23 cellular contexts compared by ENCODE assay signal in genomic region chrX:154381271-154381670, GRCh38. TPM values are rescaled to one million over a fixed set of nuclear protein-coding genes. Genes with fewer than 3 reads are reported as not detected.
DNase-seq lines count a peak whose midpoint lies in the region; ATAC-seq and TF ChIP-seq lines count a peak whose summit lies in the region.
"Had no signal": no experiment of that assay in that cellular context is flagged by ENCODE, and none has a peak within 500 bp of the region (broad histone marks: within the 10 kb centered on the region; RNA-seq: fewer than 3 reads in every experiment).

No MANE protein-coding gene starts in this region.

- H3K9me3 Mint-ChIP-seq in Caco-2 (ENCODE audit: unreplicated experiment) = no peaks in the 10 kb centered on the region
- H3K9me3 Mint-ChIP-seq in effector memory CD8-positive, alpha-beta T cell = no peaks in the 10 kb centered on the region
- H3K9me3 Mint-ChIP-seq in nephron = peaks cover 7% of the 10 kb centered on the region
- H3K9me3 Mint-ChIP-seq: activated naive CD4-positive, alpha-beta T cell treated with anti-CD3 and anti-CD28 coated beads, Interleukin-2, amount 50 U/mL, for 24 hours; activated T-cell treated with anti-CD3 and anti-CD28 coated beads, Interleukin-2, amount 50 U/mL, for 4 hours; HFFc6; mesothelial cell of epicardium; T-cell had no signal

- H3K14ac ChIP-seq in IMR-90 (replicated peaks; ENCODE audit: low read depth, low read length) = no peak overlapping the region

- 0 out of 2 replicates have a peak, but pooled peaks cover 4% of the 10 kb centered on the region for H3K9me1 ChIP-seq in IMR-90 (ENCODE audit: insufficient read depth, low read length)

- CTCF ChIA-PET in Caco-2 (lab: Charles Lee) = no interaction called here
- CTCF ChIA-PET in IMR-90 (lab: Yijun Ruan, JAX) = no interaction called here
- CTCF ChIA-PET in HEK293T (lab: Yijun Ruan, JAX) = interaction anchor here (1.1 to 1.2 kb wide), 2 partner anchors 8 kb away, joined by 3 to 4 read pairs; no protein-coding TSS in a partner anchor

- H3K4ac ChIP-seq in IMR-90 (ENCODE audit: low read depth, low read length) = no peak overlapping the region

- H3K27me3 ChIP-seq in Caco-2 (replicated peaks; ENCODE audit: control insufficient read depth, insufficient read depth, low read length) (no peaks in the 10 kb centered on the region), IMR-90 (ENCODE audit: control insufficient read depth, insufficient read depth, low read length) (no peaks in the 10 kb centered on the region), MM.1S (replicated peaks; ENCODE audit: insufficient read depth, low read length) (no peaks in the 10 kb centered on the region)
- H3K27me3 ChIP-seq: testis had no signal

- no TSS peak for BruUV-seq in Caco-2 (replicated peaks; lab: Mats Ljungman, UMichigan)
- BruUV-seq in IMR-90 (replicated peaks; lab: Mats Ljungman, UMichigan) = no TSS peak

- no peak overlapping the region for H3K4me3 ChIP-seq in Caco-2 (ENCODE audit: low read depth, low read length)
- H3K4me3 ChIP-seq in IMR-90 (ENCODE audit: insufficient read depth, low read depth, low read length) = no peak overlapping the region
- no peak overlapping the region for H3K4me3 ChIP-seq in MM.1S (ENCODE audit: low read length)
- H3K4me3 ChIP-seq: testis had no signal

- no peaks in the 10 kb centered on the region for H3K27me3 Mint-ChIP-seq in Caco-2 (ENCODE audit: insufficient read depth, unreplicated experiment)
- no peaks in the 10 kb centered on the region for H3K27me3 Mint-ChIP-seq in effector memory CD8-positive, alpha-beta T cell
- H3K27me3 Mint-ChIP-seq in nephron (ENCODE audit: low read depth) = no peaks in the 10 kb centered on the region
- H3K27me3 Mint-ChIP-seq: activated naive CD4-positive, alpha-beta T cell treated with anti-CD3 and anti-CD28 coated beads, Interleukin-2, amount 50 U/mL, for 24 hours; progenitor cell of endocrine pancreas; T-cell had no signal

- H3K4me1 ChIP-seq in Caco-2 (no peaks in the 10 kb centered on the region), IMR-90 (ENCODE audit: control insufficient read depth, insufficient read depth, low read length) (peaks cover 10% of the 10 kb centered on the region; the same call in 1 of the 2 replicates), MM.1S (ENCODE audit: low read length) (no peaks in the 10 kb centered on the region)

- peaks cover 57% of the 10 kb centered on the region for H3K36me3 Mint-ChIP-seq in Caco-2 (ENCODE audit: insufficient read depth, unreplicated experiment)
- peaks cover 47% of the 10 kb centered on the region for H3K36me3 Mint-ChIP-seq in effector memory CD8-positive, alpha-beta T cell (ENCODE audit: insufficient read depth)
- H3K36me3 Mint-ChIP-seq in nephron (ENCODE audit: low read depth) = peaks cover 5% of the 10 kb centered on the region
- H3K36me3 Mint-ChIP-seq: T-cell had no signal

- TF ChIP-seq CTCF in Caco-2 (IDR thresholded peaks at IDR 0.05; ENCODE audit: insufficient read depth in 1 of 2, low read depth in 1 of 2, low read length in 1 of 2, severe bottlenecking in 1 of 2, unreplicated experiment in 1 of 2) (no peak), IMR-90 (conservative IDR thresholded peaks at IDR 0.05; ENCODE audit: low read depth, low read length) (no peak), nephron (IDR thresholded peaks at IDR 0.05; ENCODE audit: unreplicated experiment in 3 of 3) (no peak), GM13977 (IDR thresholded peaks at IDR 0.05; ENCODE audit: extremely low read depth, insufficient read depth, missing control alignments) (no peak), MM.1S (IDR thresholded peaks at IDR 0.05; ENCODE audit: low read length) (no peak)

- dilution Hi-C loops in IMR-90 (cut with HindIII; ENCODE audit: low sequenced_read_pairs, unreplicated experiment) = no loop called here

- no peak overlapping the region for H2BK120ac ChIP-seq in IMR-90 (ENCODE audit: low read depth, low read length)

- no peak overlapping the region for H3K23ac ChIP-seq in IMR-90 (ENCODE audit: low read depth, low read length)

- H3K27ac ChIP-seq in IMR-90 (ENCODE audit: insufficient read depth, low read length) = no peak overlapping the region
- H3K27ac ChIP-seq in MM.1S (ENCODE audit: low read length) = no peak overlapping the region

- no peak overlapping the region for H4K5ac ChIP-seq in IMR-90 (ENCODE audit: low read depth, low read length)

- peaks cover 17% of the 10 kb centered on the region for H4K20me1 ChIP-seq in IMR-90 (ENCODE audit: insufficient read depth, low read length)
- H4K20me1 ChIP-seq in MM.1S (ENCODE audit: insufficient read depth, low read length) = no peaks in the 10 kb centered on the region

- H4K8ac ChIP-seq in IMR-90 (ENCODE audit: low read depth in 2 of 2, low read length in 2 of 2) = no peak overlapping the region

- H3K9ac ChIP-seq in IMR-90 (ENCODE audit: low read depth, low read length) = no peak overlapping the region
- no peak overlapping the region for H3K9ac ChIP-seq in MM.1S (ENCODE audit: low read length)

- H2BK15ac ChIP-seq in IMR-90 (ENCODE audit: low read depth, low read length) = no peak overlapping the region

- H3K9me3 ChIP-seq in Caco-2 = no peaks in the 10 kb centered on the region
- no peaks in the 10 kb centered on the region for H3K9me3 ChIP-seq in IMR-90 (ENCODE audit: control insufficient read depth, insufficient read depth, low read length)
- H3K9me3 ChIP-seq in MM.1S (replicated peaks; ENCODE audit: insufficient read depth, low read length) = no peaks in the 10 kb centered on the region
- H3K9me3 ChIP-seq: testis had no signal

- no peak for DNase-seq in Caco-2
- DNase-seq in IMR-90 = no peak
- DNase-seq in effector memory CD8-positive, alpha-beta T cell = no peak
- no peak for DNase-seq in HEK293T (ENCODE audit: extremely low spot score)
- DNase-seq in GM13977 (ENCODE audit: low spot score) = no peak
- DNase-seq in MM.1S = no peak
- DNase-seq in amniotic stem cell (lab: John Stamatoyannopoulos, UW) = no peak
- DNase-seq: activated CD4-positive, alpha-beta T cell treated with anti-CD3 and anti-CD28 coated beads for 1 hour; activated CD8-positive, alpha-beta memory T cell treated with anti-CD3 and anti-CD28 coated beads for 24 hours; activated T-cell treated with anti-CD3 and anti-CD28 coated beads, Interleukin-2, amount 50 U/mL, for 4 hours; effector CD8-positive, alpha-beta T cell; HFFc6; left colon; NCI-H1092; NCI-H2029; nephron progenitor cell; SIG-M5; T-cell; testis had no signal

- TF ChIP-seq POLR2A in IMR-90 (IDR thresholded peaks at IDR 0.05; ENCODE audit: low read depth, low read length) = no peak

- intact Hi-C loops in Caco-2 (cut with micrococcal nuclease; ENCODE audit: unreplicated experiment) = no loop called here
- intact Hi-C loops in IMR-90 (cut with micrococcal nuclease) = no loop called here

- 70% methylated on average over 2 of the region's 6 CpGs; no CpG with 5 or more reads in 1 of the 2 experiments for WGBS in IMR-90 (ENCODE audit: extremely low coverage in 2 of 2, insufficient read length in 1 of 2), 2 experiments

- peaks cover 2% of the 10 kb centered on the region; the same call in 1 of the 2 replicates for H3K36me3 ChIP-seq in Caco-2 (ENCODE audit: control insufficient read depth, insufficient read depth, low read length)
- peaks cover 11% of the 10 kb centered on the region; the same call in 1 of the 2 replicates for H3K36me3 ChIP-seq in IMR-90 (ENCODE audit: control insufficient read depth, insufficient read depth, low read length)
- H3K36me3 ChIP-seq in MM.1S (replicated peaks; ENCODE audit: insufficient read depth, low read length) = no peaks in the 10 kb centered on the region

- peaks cover 4% of the 10 kb centered on the region; the same call in 1 of the 2 replicates for H3F3A ChIP-seq in MM.1S (ENCODE audit: insufficient read depth, low read length)

- H2AFZ ChIP-seq in IMR-90 (replicated peaks; ENCODE audit: low read length, poor library complexity) (no peak overlapping the region), MM.1S (ENCODE audit: low read length) (no peak overlapping the region)

- H2AK5ac ChIP-seq in IMR-90 (ENCODE audit: low read depth, low read length) = no peak overlapping the region

- H3K4me2 ChIP-seq in IMR-90 (ENCODE audit: low read depth, low read length) = no peak overlapping the region
- no peak overlapping the region for H3K4me2 ChIP-seq in MM.1S (ENCODE audit: low read depth, low read length)

- peak overlapping the region; percentile 80 for H3K4me3 Mint-ChIP-seq in Caco-2 (ENCODE audit: unreplicated experiment)
- peak overlapping the region in 1 of 2 donors; percentile 79 for H3K4me3 Mint-ChIP-seq in effector memory CD8-positive, alpha-beta T cell
- peak overlapping the region; percentile 6 to 54 (median 43) for H3K4me3 Mint-ChIP-seq in nephron

- in situ Hi-C loops in IMR-90 (cut with MboI; ENCODE audit: low sequenced_read_pairs) = no loop called here
- in situ Hi-C loops in GM13977 (cut with MboI; ENCODE audit: low pct_unique_long_range_greater_than_20kb, low sequenced_read_pairs, unreplicated experiment) = no loop called here

- no peak overlapping the region for H2BK20ac ChIP-seq in IMR-90 (ENCODE audit: low read depth, low read length)

- H3K18ac ChIP-seq in IMR-90 (ENCODE audit: low read depth, low read length) = no peak overlapping the region

- POLR2A ChIA-PET in Caco-2 (lab: Charles Lee) (interaction anchor here (1.2 kb wide), 1 partner anchor 8 kb away, joined by 4 read pairs; no protein-coding TSS in a partner anchor), IMR-90 (lab: Charles Lee; ENCODE audit: unreplicated experiment) (interaction anchor here (1.3 kb wide), 1 partner anchor 8 kb away, joined by 4 read pairs; no protein-coding TSS in a partner anchor), HEK293T (lab: Yijun Ruan, JAX) (interaction anchor here (0.7 kb wide), 1 partner anchor 10 kb away, joined by 4 read pairs; no protein-coding TSS in a partner anchor)

- H2BK5ac ChIP-seq in IMR-90 (ENCODE audit: low read depth, low read length, poor library complexity, severe bottlenecking) = no peak overlapping the region

- no peaks in the 10 kb centered on the region for H3K9me2 ChIP-seq in MM.1S (replicated peaks; ENCODE audit: insufficient read depth, low read length)

- H3K4me1 Mint-ChIP-seq in Caco-2 (ENCODE audit: low read depth, unreplicated experiment) (peaks cover 6% of the 10 kb centered on the region), nephron (peaks cover 8% of the 10 kb centered on the region)
- peaks cover 12% of the 10 kb centered on the region in 2 donors for H3K4me1 Mint-ChIP-seq in effector memory CD8-positive, alpha-beta T cell (ENCODE audit: low read depth in 2 of 2)

- ATAC-seq in IMR-90 (ENCODE audit: low read depth) = no peak
- ATAC-seq in effector memory CD8-positive, alpha-beta T cell (replicated peaks) = no peak
- ATAC-seq: activated T-cell treated with anti-CD3 and anti-CD28 coated beads, Interleukin-2, amount 50 U/mL, for 4 hours; left colon; T-cell had no signal

- no peak for TF ChIP-seq RAD21 in IMR-90 (IDR thresholded peaks at IDR 0.05; ENCODE audit: low read length)

- H4K91ac ChIP-seq in IMR-90 (ENCODE audit: insufficient read depth, low read depth, low read length) = no peak overlapping the region

- peak overlapping the region; percentile 68 for H3K27ac Mint-ChIP-seq in Caco-2 (ENCODE audit: unreplicated experiment)
- H3K27ac Mint-ChIP-seq in effector memory CD8-positive, alpha-beta T cell = peak overlapping the region; percentile 93 to 96
- H3K27ac Mint-ChIP-seq in nephron = peak overlapping the region in 1 of 3 experiments; percentile 54

- peak overlapping the region; percentile 7 for H2AK9ac ChIP-seq in IMR-90 (replicated peaks; ENCODE audit: low read depth, low read length, poor library complexity)

- no peak overlapping the region for H3K56ac ChIP-seq in IMR-90 (ENCODE audit: extremely low read depth, insufficient read depth, low read length)

- peaks cover 0 to 29% of the 10 kb centered on the region in 2 experiments; a peak in 3 of 4 replicates for H3K79me1 ChIP-seq in IMR-90 (ENCODE audit: low read depth in 1 of 2, low read length in 2 of 2)

- peaks cover 19% of the 10 kb centered on the region for H3K79me2 ChIP-seq in MM.1S (ENCODE audit: low read length)

RNA-seq across cellular contexts. Expression of gene EMD, which starts 2.2 kb away (rescaled TPM):
- total RNA-seq in Caco-2 (2022) = 67.2 and 70.1 TPM in 2 replicates
- total RNA-seq in IMR-90 (2012; rRNA removed) = 9.9 and 11.4 TPM in 2 replicates
- polyA plus RNA-seq in IMR-90 (2012; rRNA removed) = 68.8 and 80.6 TPM in 2 replicates
- 53.8 and 120 TPM in 2 replicates for polyA plus RNA-seq in IMR-90 (2012; cell fraction: cytosol; rRNA removed)
- 118 and 134 TPM in 2 replicates for polyA plus RNA-seq in IMR-90 (2012; cell fraction: nucleus; rRNA removed; ENCODE audit: low replicate concordance)

RNA-seq across cellular contexts. Expression of gene FLNA, which starts 6.8 kb away (rescaled TPM):
- total RNA-seq in Caco-2 (2022) = 546 and 634 TPM in 2 replicates
- 1,356 and 1,443 TPM in 2 replicates for total RNA-seq in IMR-90 (2012; rRNA removed)
- 1,357 and 1,435 TPM in 2 replicates for polyA plus RNA-seq in IMR-90 (2012; rRNA removed)
- 639 and 1,121 TPM in 2 replicates for polyA plus RNA-seq in IMR-90 (2012; cell fraction: cytosol; rRNA removed)
- 2,032 and 4,690 TPM in 2 replicates for polyA plus RNA-seq in IMR-90 (2012; cell fraction: nucleus; rRNA removed; ENCODE audit: low replicate concordance)

RNA-seq across cellular contexts. Expression of gene RPL10, which starts 16.9 kb away (rescaled TPM):
- total RNA-seq in Caco-2 (2022) (2,081 and 2,086 TPM in 2 replicates), IMR-90 (2012; rRNA removed) (1,582 and 1,900 TPM in 2 replicates)
- polyA plus RNA-seq in IMR-90 (2012; rRNA removed) = 4,696 and 7,467 TPM in 2 replicates
- polyA plus RNA-seq in IMR-90 (2012; cell fraction: cytosol; rRNA removed) = 1,699 and 6,181 TPM in 2 replicates
- polyA plus RNA-seq in IMR-90 (2012; cell fraction: nucleus; rRNA removed; ENCODE audit: low replicate concordance) = 2,396 and 4,012 TPM in 2 replicates

RNA-seq across cellular contexts. Expression of gene DNASE1L1, which starts 27.8 kb away (rescaled TPM):
- 8.8 and 9.7 TPM in 2 replicates for total RNA-seq in Caco-2 (2022)
- 42.5 and 51.4 TPM in 2 replicates for total RNA-seq in IMR-90 (2012; rRNA removed)
- polyA plus RNA-seq in IMR-90 (2012; rRNA removed) = 54.7 and 55.5 TPM in 2 replicates
- polyA plus RNA-seq in IMR-90 (2012; cell fraction: cytosol; rRNA removed) = 29.9 and 61.9 TPM in 2 replicates
- 29.2 and 61.8 TPM in 2 replicates for polyA plus RNA-seq in IMR-90 (2012; cell fraction: nucleus; rRNA removed; ENCODE audit: low replicate concordance)

RNA-seq across cellular contexts. Expression of gene TAFAZZIN, which starts 30.1 kb away (rescaled TPM):
- 30.2 and 34.0 TPM in 2 replicates for total RNA-seq in Caco-2 (2022)
- 4.4 and 4.8 TPM in 2 replicates for total RNA-seq in IMR-90 (2012; rRNA removed)
- 24.4 and 26.6 TPM in 2 replicates for polyA plus RNA-seq in IMR-90 (2012; rRNA removed)
- 11.7 and 12.2 TPM in 2 replicates for polyA plus RNA-seq in IMR-90 (2012; cell fraction: cytosol; rRNA removed)
- polyA plus RNA-seq in IMR-90 (2012; cell fraction: nucleus; rRNA removed; ENCODE audit: low replicate concordance) = 146 and 212 TPM in 2 replicates
